30 cellular contexts compared by ENCODE assay signal in genomic region chr11:33616552-33616951, GRCh38.
DNase-seq lines count a peak whose midpoint lies in the region; ATAC-seq, FAIRE-seq and TF ChIP-seq lines count a peak whose summit lies in the region.
"Had no signal": no experiment of that assay in that cellular context is flagged by ENCODE, and none has a peak within 500 bp of the region (broad histone marks: within the 10 kb centered on the region; RNA-seq: fewer than 3 reads in every experiment).

No MANE protein-coding gene starts in this region.

- intact Hi-C loops in gastrocnemius medialis (cut with DNase I; ENCODE audit: low total_unique reads): no loop called here

- no peak for TF ChIP-seq POLR2A in gastrocnemius medialis (IDR thresholded peaks at IDR 0.05)

- TF ChIP-seq CTCF in bronchial epithelial cell (IDR thresholded peaks at IDR 0.05; ENCODE audit: insufficient read depth, low read length, severe bottlenecking) (no peak), gastrocnemius medialis (IDR thresholded peaks at IDR 0.05 in 4 of 5, conservative IDR thresholded peaks at IDR 0.05 in 1 of 5) (no peak)

- H3K4me1 ChIP-seq in gastrocnemius medialis: no peaks in the 10 kb centered on the region
- H3K4me1 ChIP-seq: BLaER1 treated with 17β-estradiol and CSF1 and Interleukin-3, amounts not matched to agents 10 nM and 100 nM had no signal

- no peak for FAIRE-seq in bronchial epithelial cell (lab: Jason Lieb, UNC)
- FAIRE-seq: A204.1, D721Med, GM12878, HepG2, K562 had no signal

- DNase-seq in GM03348 (ENCODE audit: low spot score): peak; percentile 29
- DNase-seq in M059J (ENCODE audit: low read depth): peak; percentile 29
- peak; percentile 61 for DNase-seq in bronchial epithelial cell (ENCODE audit: low read depth)
- DNase-seq in iris pigment epithelial cell (ENCODE audit: low read depth): peak; percentile 21
- no peak for DNase-seq in gastrocnemius medialis
- no peak for DNase-seq in NCI-H526 treated with DMSO at 0.1 percent for 48 hours (lab: John Stamatoyannopoulos, UW)
- DNase-seq in activated naive CD4-positive, alpha-beta T cell (lab: John Stamatoyannopoulos, UW): no peak
- DNase-seq: AML-193; CD4-positive, alpha-beta T cell; Kasumi-1; MV-4-11; NCI-H1105; NCI-H1436 treated with DMSO at 0.1 percent for 48 hours; NCI-H187 treated with DMSO at 0.1 percent for 48 hours; NCI-H2171 treated with DMSO at 0.1 percent for 48 hours; NCI-H524; NCI-H82; NK-92 treated with Interleukin-12 subunit alpha and Interleukin-12 subunit beta, amount 100 ng/mL, for 24 hours; PC-9; SJCRH30 had no signal

- in situ Hi-C loops in gastrocnemius medialis (cut with MboI; ENCODE audit: low sequenced_read_pairs in 4 of 4): no loop called here

- no peak overlapping the region for H3K27ac ChIP-seq in gastrocnemius medialis
- H3K27ac ChIP-seq: BLaER1 treated with 17β-estradiol and CSF1 and Interleukin-3, amounts not matched to agents 10 nM and 100 nM; PC-9; SJCRH30 had no signal

- H3K4me3 ChIP-seq in bronchial epithelial cell (ENCODE audit: low read depth, low read length) (no peak overlapping the region), gastrocnemius medialis (no peak overlapping the region)
- H3K4me3 ChIP-seq: BLaER1 treated with 17β-estradiol and CSF1 and Interleukin-3, amounts not matched to agents 10 nM and 100 nM; GM12878; K562; PC-9; SJCRH30 had no signal

- no peaks in the 10 kb centered on the region for H3K36me3 ChIP-seq in bronchial epithelial cell (ENCODE audit: control insufficient read depth, insufficient read depth, low read length)
- H3K36me3 ChIP-seq in gastrocnemius medialis: no peaks in the 10 kb centered on the region
- H3K36me3 ChIP-seq: BLaER1 treated with 17β-estradiol and CSF1 and Interleukin-3, amounts not matched to agents 10 nM and 100 nM had no signal

- no peaks in the 10 kb centered on the region for H3K9me3 ChIP-seq in gastrocnemius medialis
- H3K9me3 ChIP-seq: SJCRH30 had no signal

- ATAC-seq in gastrocnemius medialis (no peak), GM19023 (IDR thresholded peaks at IDR 0.05; ENCODE audit: unreplicated experiment) (no peak)
- ATAC-seq: GM12878, HCT116, HepG2, K562, Right ventricle myocardium inferior, SK-N-SH treated with all-trans-retinoic acid at 6 μM for 48 hours had no signal

- H3K27me3 ChIP-seq in bronchial epithelial cell (ENCODE audit: control insufficient read depth, insufficient read depth, low read length): no peaks in the 10 kb centered on the region
- no peaks in the 10 kb centered on the region for H3K27me3 ChIP-seq in gastrocnemius medialis
- H3K27me3 ChIP-seq: BLaER1 treated with 17β-estradiol and CSF1 and Interleukin-3, amounts not matched to agents 10 nM and 100 nM; SJCRH30 had no signal

Comparison
In these comparisons a context has a peak if more than half of its experiments do, and no peak if none do; other contexts are left out.
1. DNase-seq: peak in GM03348 (single experiment), M059J (single experiment), bronchial epithelial cell (single experiment) and iris pigment epithelial cell (single experiment); none in gastrocnemius medialis (0 of 2), NCI-H526 treated with DMSO at 0.1 percent for 48 hours (single experiment) and activated naive CD4-positive, alpha-beta T cell (0 of 4).